In genomic region chr11:27681664-27682063, GRCh38 we compare ENCODE assay signal across 6 cellular contexts. TPM values are rescaled to one million over a fixed set of nuclear protein-coding genes. Genes with fewer than 3 reads are reported as not detected.
"Had no signal": no experiment of that assay in that cellular context is flagged by ENCODE, and none has a peak within 500 bp of the region (broad histone marks: within the 10 kb centered on the region; RNA-seq: fewer than 3 reads in every experiment).

No MANE protein-coding gene starts in this region.

- H3K9ac ChIP-seq: GM23248 had no signal

- DNase-seq: GM23248, H9, HCEC 1CT had no signal

- H2AFZ ChIP-seq: GM23248 had no signal

- H3K4me3 Mint-ChIP-seq: H9 had no signal

- H3K27ac Mint-ChIP-seq: H9 had no signal

- H3K27ac ChIP-seq: GM23248, HL-60 had no signal

- ATAC-seq: HepG2, K562 had no signal

- H3K4me3 ChIP-seq: GM23248, K562 had no signal

RNA-seq across cellular contexts. Expression of gene BDNF, which starts 18.6 kb away (rescaled TPM):
- polyA plus RNA-seq: HepG2, K562 had no signal
